Comparison of ENCODE assay signal across 8 cellular contexts in the genomic region with DNA sequence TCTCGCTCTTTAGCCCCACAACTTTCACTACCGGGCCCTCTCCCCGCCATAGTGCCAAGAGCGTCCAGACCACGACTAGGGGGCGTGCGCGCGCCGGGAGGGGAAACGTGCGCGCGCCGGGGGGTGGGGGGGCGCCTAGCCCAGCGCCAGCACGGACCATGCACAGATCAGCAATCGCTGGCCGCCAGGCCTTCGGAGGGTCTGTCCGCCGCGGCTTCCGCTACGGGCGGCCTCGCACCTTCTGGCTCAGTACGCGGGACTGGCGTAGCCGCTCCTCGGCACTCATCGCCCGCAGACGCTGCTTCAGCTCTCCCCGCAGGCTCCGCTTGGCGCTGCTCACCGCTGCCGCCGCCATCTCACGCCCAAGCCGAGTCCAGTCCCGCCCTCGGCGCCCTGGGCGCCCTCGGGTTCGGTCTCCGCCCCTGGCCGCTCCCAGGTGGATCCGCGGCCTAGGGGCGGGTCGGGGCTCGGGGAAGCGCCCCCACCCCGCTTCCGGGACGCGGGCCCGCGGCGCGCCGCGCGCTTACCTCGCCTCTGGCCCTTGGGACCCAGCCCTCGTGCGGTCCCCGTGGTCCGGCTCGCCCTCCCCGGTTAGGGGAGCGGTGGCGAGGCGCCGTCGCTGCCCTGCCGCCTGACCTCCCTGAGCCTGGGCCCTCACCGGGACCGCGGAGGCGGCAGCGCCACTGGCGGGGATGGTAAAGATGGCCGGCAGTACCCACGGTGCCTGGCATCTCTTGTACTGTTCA. TPM values are rescaled to one million over a fixed set of nuclear protein-coding genes. Genes with fewer than 3 reads are reported as not detected.
DNase-seq lines count a peak whose midpoint lies in the region; ATAC-seq, FAIRE-seq and TF ChIP-seq lines count a peak whose summit lies in the region.

MTHFS (minus strand) TSS at position 381 of the 746 bp plus-strand sequence; CDS start at position 355, 26 bp downstream.

- TF ChIP-seq POLR2A in HepG2 (IDR thresholded peaks at IDR 0.05; ENCODE audit: insufficient read depth in 1 of 2, low read depth in 2 of 2, low read length in 2 of 2): peak; percentile 96 to 97

- H3K36me3 ChIP-seq in BE2C (no peaks in the 10 kb centered on the region), HepG2 (replicated peaks in 1 of 2; ENCODE audit: control insufficient read depth in 1 of 2, insufficient read depth in 2 of 2, low read length in 2 of 2) (no peaks in the 10 kb centered on the region)

- under 1% methylated on average over 21 of the region's 90 CpGs for WGBS in HepG2 (ENCODE audit: low lambda C conversion rate)

- no peaks in the 10 kb centered on the region for H4K20me1 ChIP-seq in HepG2 (ENCODE audit: insufficient read depth, low read length)

- H3K36me3 Mint-ChIP-seq in activated CD4-positive, alpha-beta T cell treated with anti-CD3 and anti-CD28 coated beads, Interleukin-2, amount 10 ng/mL, durations not matched to agents 7 days and 5 days (ENCODE audit: low read depth): peaks cover 39% of the 10 kb centered on the region
- no peaks in the 10 kb centered on the region for H3K36me3 Mint-ChIP-seq in dendritic cell treated with granulocyte-macrophage colony-stimulating factor and Interleukin-4, amounts not matched to agents 40 ng/mL and 50 ng/mL, for 4 days (ENCODE audit: low read depth)

- POLR2A ChIA-PET in activated CD4-positive, alpha-beta T cell treated with anti-CD3 and anti-CD28 coated beads, Interleukin-2, amount 10 ng/mL, durations not matched to agents 7 days and 5 days (lab: Charles Lee): no interaction called here
- POLR2A ChIA-PET in HepG2 (lab: Yijun Ruan, JAX): interaction anchor here (1.0 to 4.9 kb wide), 5 partner anchors 10 to 275 kb away, joined by 3 to 40 read pairs (median 12); partner anchors contain the start of gene ZFAND6

- peak; percentile 85 for DNase-seq in BE2C
- DNase-seq in NCI-H524 (lab: John Stamatoyannopoulos, UW): peak; percentile 74 to 83
- DNase-seq in activated CD4-positive, alpha-beta T cell treated with anti-CD3 and anti-CD28 coated beads, Interleukin-2, amount 10 ng/mL, durations not matched to agents 7 days and 5 days: peak; percentile 83
- DNase-seq in HepG2 (ENCODE audit: low spot score): peak; percentile 66
- DNase-seq in stimulated activated CD4-positive, alpha-beta T cell treated with anti-CD3 and anti-CD28 coated beads, Interleukin-4, amount 100 ng/mL, for 1 hour: peak; percentile 72

- H2AFZ ChIP-seq in HepG2 (ENCODE audit: low read length): peak within 1 kb of the TSS; percentile 70

- ATAC-seq in GM19035 (IDR thresholded peaks at IDR 0.05; ENCODE audit: unreplicated experiment) (peak; percentile 71), HG03342 (IDR thresholded peaks at IDR 0.05; ENCODE audit: unreplicated experiment) (peak; percentile 45), HepG2 (peak; percentile 96)

- no TSS peak for BruUV-seq in HepG2 (replicated peaks; lab: Mats Ljungman, UMichigan)

- intact Hi-C loops in dendritic cell treated with granulocyte-macrophage colony-stimulating factor and Interleukin-4, amounts not matched to agents 40 ng/mL and 50 ng/mL, for 4 days (cut with micrococcal nuclease): loop anchor here (1.0 to 10.0 kb wide), 3 partner anchors 26 to 168 kb away; no protein-coding TSS in a partner anchor
- intact Hi-C loops in HepG2 (cut with micrococcal nuclease; ENCODE audit: unreplicated experiment): loop anchor here (2.0 kb wide), 2 partner anchors 26 to 96 kb away; no protein-coding TSS in a partner anchor

- H3K4me3 ChIP-seq in BE2C (ENCODE audit: low read depth, low read length) (peak within 1 kb of the TSS; percentile 71), HepG2 (replicated peaks in 1 of 3; ENCODE audit: insufficient read depth in 1 of 3, low read depth in 2 of 3, low read length in 3 of 3) (peak within 1 kb of the TSS; percentile 85 to 88 (median 85))

- TF ChIP-seq CTCF in BE2C (IDR thresholded peaks at IDR 0.05; ENCODE audit: low read depth, low read length): peak; percentile 47
- TF ChIP-seq CTCF in HepG2 (CRISPR knock-in tag; IDR thresholded peaks at IDR 0.05): peak; percentile 77

- no peaks in the 10 kb centered on the region for H3K27me3 Mint-ChIP-seq in activated CD4-positive, alpha-beta T cell treated with anti-CD3 and anti-CD28 coated beads, Interleukin-2, amount 10 ng/mL, durations not matched to agents 7 days and 5 days
- H3K27me3 Mint-ChIP-seq in dendritic cell treated with granulocyte-macrophage colony-stimulating factor and Interleukin-4, amounts not matched to agents 40 ng/mL and 50 ng/mL, for 4 days: peaks cover 22% of the 10 kb centered on the region

- peak within 1 kb of the TSS; percentile 99 for H3K4me3 Mint-ChIP-seq in activated CD4-positive, alpha-beta T cell treated with anti-CD3 and anti-CD28 coated beads, Interleukin-2, amount 10 ng/mL, durations not matched to agents 7 days and 5 days
- H3K4me3 Mint-ChIP-seq in dendritic cell treated with granulocyte-macrophage colony-stimulating factor and Interleukin-4, amounts not matched to agents 40 ng/mL and 50 ng/mL, for 4 days: peak within 1 kb of the TSS; percentile 92

- TF ChIP-seq EP300 in HepG2 (IDR thresholded peaks at IDR 0.05; ENCODE audit: low read depth in 2 of 2, low read length in 2 of 2) (peak in 1 of 2 experiments; percentile 48; a peak in 1 of 4 replicates), HepG2 (CRISPR knock-in tag; IDR thresholded peaks at IDR 0.05; ENCODE audit: borderline replicate concordance) (peak; percentile 46)

- TF ChIP-seq RAD21 in HepG2 (CRISPR knock-in tag; IDR thresholded peaks at IDR 0.05): peak; percentile 80

- H3K9me3 ChIP-seq in BE2C (no peaks in the 10 kb centered on the region), HepG2 (ENCODE audit: low read length) (no peaks in the 10 kb centered on the region)

- peak within 1 kb of the TSS; percentile 100 for H3K27ac Mint-ChIP-seq in activated CD4-positive, alpha-beta T cell treated with anti-CD3 and anti-CD28 coated beads, Interleukin-2, amount 10 ng/mL, durations not matched to agents 7 days and 5 days
- peak within 1 kb of the TSS; percentile 80 for H3K27ac Mint-ChIP-seq in dendritic cell treated with granulocyte-macrophage colony-stimulating factor and Interleukin-4, amounts not matched to agents 40 ng/mL and 50 ng/mL, for 4 days

- H3K9ac ChIP-seq in HepG2 (ENCODE audit: insufficient read depth, low read depth, low read length): peak within 1 kb of the TSS; percentile 97

- in situ Hi-C loops in HepG2 (cut with HindIII; ENCODE audit: extremely low pct_ligation_motif_present, low pct_unique_long_range_greater_than_20kb): loop anchor here (5.0 to 25.0 kb wide), 2 partner anchors 95 to 265 kb away; partner anchors contain the start of gene FAH

- H3K4me2 ChIP-seq in HepG2 (ENCODE audit: low read depth, low read length): peak within 1 kb of the TSS; percentile 76

- FAIRE-seq in HepG2 (lab: Jason Lieb, UNC): no peak

- peaks cover 49% of the 10 kb centered on the region for H3K4me1 Mint-ChIP-seq in activated CD4-positive, alpha-beta T cell treated with anti-CD3 and anti-CD28 coated beads, Interleukin-2, amount 10 ng/mL, durations not matched to agents 7 days and 5 days
- peaks cover 34% of the 10 kb centered on the region for H3K4me1 Mint-ChIP-seq in dendritic cell treated with granulocyte-macrophage colony-stimulating factor and Interleukin-4, amounts not matched to agents 40 ng/mL and 50 ng/mL, for 4 days (ENCODE audit: low read depth)

- CTCF ChIA-PET in activated CD4-positive, alpha-beta T cell treated with anti-CD3 and anti-CD28 coated beads, Interleukin-2, amount 10 ng/mL, durations not matched to agents 7 days and 5 days (lab: Charles Lee): interaction anchor here (1.2 to 2.7 kb wide), 3 partner anchors 26 to 267 kb away, joined by 3 to 8 read pairs (median 3); no protein-coding TSS in a partner anchor
- CTCF ChIA-PET in HepG2 (lab: Yijun Ruan, JAX; ENCODE audit: low intra/inter-chr PET ratio, low total read pairs): interaction anchor here (1.0 to 1.5 kb wide), 2 partner anchors 43 to 96 kb away, joined by 3 to 8 read pairs; no protein-coding TSS in a partner anchor

- H3K4me1 ChIP-seq in BE2C (peaks cover 18% of the 10 kb centered on the region; the same call in 1 of the 2 replicates), HepG2 (ENCODE audit: insufficient read depth, low read length) (peaks cover 62% of the 10 kb centered on the region)

- peaks cover 37% of the 10 kb centered on the region for H3K79me2 ChIP-seq in HepG2 (ENCODE audit: insufficient read depth, low read length)

- no peaks in the 10 kb centered on the region for H3K27me3 ChIP-seq in BE2C
- no peaks in the 10 kb centered on the region; a peak in 1 of 5 replicates for H3K27me3 ChIP-seq in HepG2 (ENCODE audit: control insufficient read depth in 1 of 2, insufficient read depth in 2 of 2, low read length in 2 of 2)

- peak within 1 kb of the TSS; percentile 98 for H3K27ac ChIP-seq in HepG2 (ENCODE audit: extremely low read length, insufficient read depth, low read length)

- H3K9me3 Mint-ChIP-seq in activated CD4-positive, alpha-beta T cell treated with anti-CD3 and anti-CD28 coated beads, Interleukin-2, amount 10 ng/mL, durations not matched to agents 7 days and 5 days: peaks cover 2% of the 10 kb centered on the region
- H3K9me3 Mint-ChIP-seq in dendritic cell treated with granulocyte-macrophage colony-stimulating factor and Interleukin-4, amounts not matched to agents 40 ng/mL and 50 ng/mL, for 4 days: no peaks in the 10 kb centered on the region

RNA-seq across cellular contexts. Expression of gene MTHFS, which starts in this region (rescaled TPM):
- polyA plus RNA-seq in BE2C (2012; ENCODE audit: insufficient read depth, insufficient read length, low read depth): 94.9 TPM
- total RNA-seq in activated CD4-positive, alpha-beta T cell treated with anti-CD3 and anti-CD28 coated beads, Interleukin-2, amount 10 ng/mL, durations not matched to agents 7 days and 5 days: 10 to 100 TPM; 33.0 to 35.7 TPM
- 37.0 and 52.4 TPM in 2 replicates for total RNA-seq in HepG2 (2016; rRNA removed; fragmentation: Illumina TruSeq; extraction: Trizol)
- 27.5 and 32.2 TPM in 2 replicates for total RNA-seq in HepG2 (2016; cell fraction: cytosol; rRNA removed; fragmentation: Illumina TruSeq; extraction: Trizol; ENCODE audit: low read depth)
- total RNA-seq in HepG2 (2016; cell fraction: insoluble cytoplasmic fraction; rRNA removed; fragmentation: Illumina TruSeq; extraction: Trizol): 35.9 and 52.4 TPM in 2 replicates
- total RNA-seq in HepG2 (2016; cell fraction: membrane; rRNA removed; fragmentation: Illumina TruSeq; extraction: Trizol): 35.1 and 35.8 TPM in 2 replicates
- total RNA-seq in HepG2 (2016; cell fraction: nucleus; rRNA removed; fragmentation: Illumina TruSeq; extraction: Trizol): 20.8 and 21.2 TPM in 2 replicates
- polyA plus RNA-seq in HepG2 (2011; rRNA removed): 48.7 and 49.7 TPM in 2 replicates
- 51.7 and 69.8 TPM in 2 replicates for polyA plus RNA-seq in HepG2 (2011; cell fraction: cytosol; rRNA removed)
- 17.3 and 18.6 TPM in 2 replicates for polyA plus RNA-seq in HepG2 (2011; cell fraction: nucleus; rRNA removed)
- 54.3 and 54.5 TPM in 2 replicates for polyA plus RNA-seq in HepG2 (2012)
- polyA plus RNA-seq in HepG2 (2016; cell fraction: cytosol; fragmentation: Illumina TruSeq; extraction: Trizol; ENCODE audit: low read depth): 37.9 and 57.9 TPM in 2 replicates
- polyA plus RNA-seq in HepG2 (2016; cell fraction: insoluble cytoplasmic fraction; fragmentation: Illumina TruSeq; extraction: Trizol; ENCODE audit: low read depth): 97.4 and 99.9 TPM in 2 replicates
- 50.6 and 54.6 TPM in 2 replicates for polyA plus RNA-seq in HepG2 (2016; cell fraction: membrane; fragmentation: Illumina TruSeq; extraction: Trizol; ENCODE audit: low read depth)
- polyA plus RNA-seq in HepG2 (2016; cell fraction: nucleus; fragmentation: Illumina TruSeq; extraction: Trizol; ENCODE audit: insufficient read depth, low read depth): 42.9 and 44.8 TPM in 2 replicates
- 7.5 and 10.8 TPM in 2 replicates for polyA minus RNA-seq in HepG2 (2011; rRNA and poly(A)+ RNA removed; ENCODE audit: low replicate concordance)
- 17.3 and 20.8 TPM in 2 replicates for polyA minus RNA-seq in HepG2 (2011; cell fraction: cytosol; rRNA and poly(A)+ RNA removed)
- polyA minus RNA-seq in HepG2 (2011; cell fraction: nucleus; rRNA and poly(A)+ RNA removed): 30.0 and 33.6 TPM in 2 replicates

Comparison
In these comparisons a context has a peak if more than half of its experiments do, and no peak if none do; other contexts are left out.
1. Peak in every context shown above with its lines: DNase-seq, ATAC-seq, H3K4me3 ChIP-seq and H3K27ac ChIP-seq.
2. ATAC-seq: peak in every context shown above with its lines; median percentile 96 in HepG2; 71 in GM19035; 45 in HG03342.